In the genomic region with DNA sequence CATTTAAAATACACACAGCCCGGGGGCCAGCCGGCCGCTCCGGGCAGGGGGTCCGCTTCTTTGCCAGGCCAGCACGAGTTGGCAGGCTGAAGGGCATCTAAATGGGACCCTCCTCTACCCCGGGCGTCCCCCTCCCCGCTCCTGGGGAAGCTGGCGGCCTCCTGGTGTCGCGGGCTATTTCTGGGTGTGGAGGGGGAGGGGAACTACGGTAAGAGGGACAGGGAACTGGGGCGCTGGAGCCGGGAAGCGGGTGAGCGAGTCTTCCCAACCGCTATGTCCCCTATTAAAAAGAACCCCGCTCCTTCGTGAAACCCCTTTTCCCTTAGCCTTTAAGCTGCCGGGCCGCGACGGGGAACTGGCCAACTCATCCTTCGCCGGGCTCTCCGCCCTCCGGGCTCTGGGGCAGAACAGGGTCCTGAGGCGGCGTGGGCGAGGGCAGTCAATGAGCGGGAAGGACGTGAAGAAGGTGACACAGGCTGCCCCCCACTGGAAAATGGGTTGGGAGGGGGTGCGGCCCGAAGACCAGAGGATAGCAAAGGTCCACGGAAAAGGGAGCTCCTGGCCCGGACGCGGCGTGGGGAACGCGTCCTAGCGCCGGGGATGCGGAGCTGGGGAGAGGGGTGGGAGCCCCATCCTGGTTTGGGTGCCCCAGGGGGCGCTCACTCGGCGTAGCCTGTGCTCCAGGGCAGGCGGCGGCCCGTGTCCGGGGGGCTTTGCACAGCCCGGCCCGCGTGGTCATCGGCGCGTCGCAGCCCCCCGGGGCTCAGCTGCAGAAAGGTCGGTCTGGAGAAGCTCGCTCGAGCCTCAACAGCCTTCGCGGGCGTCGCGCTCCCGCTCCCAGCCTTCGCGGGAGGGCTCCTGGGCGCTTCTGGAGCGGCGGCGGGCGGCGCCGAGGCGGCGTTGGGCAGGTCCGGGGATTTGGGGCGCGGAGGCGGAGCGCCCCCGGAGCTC, we compare ENCODE assay signal across 8 cellular contexts. TPM values are rescaled to one million over a fixed set of nuclear protein-coding genes. Genes with fewer than 3 reads are reported as not detected.
DNase-seq lines count a peak whose midpoint lies in the region; ATAC-seq and TF ChIP-seq lines count a peak whose summit lies in the region.

No MANE protein-coding gene starts in this region.

- H4K8ac ChIP-seq in IMR-90 (ENCODE audit: low read depth in 2 of 2, low read length in 2 of 2), result no peak overlapping the region

- H4K20me1 ChIP-seq in IMR-90 (ENCODE audit: insufficient read depth, low read length), result no peaks in the 10 kb centered on the region

- peaks cover 3% of the 10 kb centered on the region; the same call in 1 of the 2 replicates for H3K9me1 ChIP-seq in IMR-90 (ENCODE audit: insufficient read depth, low read length)

- no peak overlapping the region for H2AK5ac ChIP-seq in IMR-90 (ENCODE audit: low read depth, low read length)

- no peak overlapping the region for H3K23ac ChIP-seq in IMR-90 (ENCODE audit: low read depth, low read length)

- peak; percentile 33 for ATAC-seq in IMR-90 (ENCODE audit: low read depth)
- ATAC-seq in stimulated activated effector memory CD8-positive, alpha-beta T cell treated with anti-CD3 and anti-CD28 coated beads, Interleukin-12 subunit alpha, Interleukin-12 subunit beta, amount 100 ng/mL, for 72 hours, result peak; percentile 20

- no peak for TF ChIP-seq RAD21 in IMR-90 (IDR thresholded peaks at IDR 0.05; ENCODE audit: low read length)

- H3K36me3 ChIP-seq in IMR-90 (ENCODE audit: control insufficient read depth, insufficient read depth, low read length) (no peaks in the 10 kb centered on the region), adipocyte (ENCODE audit: control insufficient read depth, insufficient read depth, low read length, severe bottlenecking) (no peaks in the 10 kb centered on the region), iPS-18a (ENCODE audit: control insufficient read depth, low read depth, low read length) (peaks cover 11% of the 10 kb centered on the region)

- H3K36me3 Mint-ChIP-seq in activated CD4-positive, alpha-beta T cell treated with anti-CD3 and anti-CD28 coated beads, Interleukin-2, amount 10 ng/mL, durations not matched to agents 7 days and 5 days (ENCODE audit: low read depth), result no peaks in the 10 kb centered on the region
- no peaks in the 10 kb centered on the region for H3K36me3 Mint-ChIP-seq in stimulated activated effector memory CD8-positive, alpha-beta T cell treated with anti-CD3 and anti-CD28 coated beads, Interleukin-12 subunit alpha, Interleukin-12 subunit beta, amount 100 ng/mL, for 72 hours

- no peak for TF ChIP-seq CTCF in IMR-90 (conservative IDR thresholded peaks at IDR 0.05; ENCODE audit: low read depth, low read length)

- H3K27ac ChIP-seq in IMR-90 (ENCODE audit: insufficient read depth, low read length) (no peak overlapping the region), iPS-18a (ENCODE audit: low read length) (no peak overlapping the region)

- no peak for TF ChIP-seq POLR2A in IMR-90 (IDR thresholded peaks at IDR 0.05; ENCODE audit: low read depth, low read length)

- H3K9ac ChIP-seq in IMR-90 (ENCODE audit: low read depth, low read length), result no peak overlapping the region
- peak overlapping the region; percentile 24 for H3K9ac ChIP-seq in adipocyte (ENCODE audit: low read length)
- H3K9ac ChIP-seq in iPS-18a (ENCODE audit: low read length), result peak overlapping the region; percentile 30

- no peaks in the 10 kb centered on the region for H3K9me3 ChIP-seq in IMR-90 (ENCODE audit: control insufficient read depth, insufficient read depth, low read length)
- H3K9me3 ChIP-seq in adipocyte (ENCODE audit: control insufficient read depth, low read length), result no peaks in the 10 kb centered on the region
- H3K9me3 ChIP-seq in iPS-18a (ENCODE audit: control insufficient read depth, low read depth, low read length), result no peaks in the 10 kb centered on the region

- no peaks in the 10 kb centered on the region for H3K79me1 ChIP-seq in IMR-90 (ENCODE audit: low read depth in 1 of 2, low read length in 2 of 2)

- DNase-seq in activated CD4-positive, alpha-beta T cell treated with anti-CD3 and anti-CD28 coated beads, Interleukin-2, amount 10 ng/mL, durations not matched to agents 7 days and 5 days, result no peak
- DNase-seq in activated CD4-positive, alpha-beta T cell treated with anti-CD3 and anti-CD28 coated beads for 48 hours, result no peak
- DNase-seq in IMR-90 (no peak), adipocyte (ENCODE audit: low read depth) (peak; percentile 45), foreskin melanocyte (no peak), SHP77 treated with DMSO at 0.1 percent for 48 hours (lab: John Stamatoyannopoulos, UW) (no peak)
- DNase-seq in stimulated activated effector memory CD8-positive, alpha-beta T cell treated with anti-CD3 and anti-CD28 coated beads, Interleukin-12 subunit alpha, Interleukin-12 subunit beta, amount 100 ng/mL, for 72 hours (ENCODE audit: low spot score in 2 of 2), result peak in 1 of 2 donors; percentile 34

- peak overlapping the region; percentile 69 for H3K4me3 Mint-ChIP-seq in activated CD4-positive, alpha-beta T cell treated with anti-CD3 and anti-CD28 coated beads, Interleukin-2, amount 10 ng/mL, durations not matched to agents 7 days and 5 days
- peak overlapping the region; percentile 87 for H3K4me3 Mint-ChIP-seq in stimulated activated effector memory CD8-positive, alpha-beta T cell treated with anti-CD3 and anti-CD28 coated beads, Interleukin-12 subunit alpha, Interleukin-12 subunit beta, amount 100 ng/mL, for 72 hours

- H2BK5ac ChIP-seq in IMR-90 (ENCODE audit: low read depth, low read length, poor library complexity, severe bottlenecking), result no peak overlapping the region

- H3K27me3 Mint-ChIP-seq in activated CD4-positive, alpha-beta T cell treated with anti-CD3 and anti-CD28 coated beads, Interleukin-2, amount 10 ng/mL, durations not matched to agents 7 days and 5 days, result peaks cover 47% of the 10 kb centered on the region

- H4K91ac ChIP-seq in IMR-90 (ENCODE audit: insufficient read depth, low read depth, low read length), result no peak overlapping the region

- POLR2A ChIA-PET in activated CD4-positive, alpha-beta T cell treated with anti-CD3 and anti-CD28 coated beads, Interleukin-2, amount 10 ng/mL, durations not matched to agents 7 days and 5 days (lab: Charles Lee), result no interaction called here
- POLR2A ChIA-PET in IMR-90 (lab: Charles Lee; ENCODE audit: unreplicated experiment), result no interaction called here

- no peak overlapping the region for H3K14ac ChIP-seq in IMR-90 (replicated peaks; ENCODE audit: low read depth, low read length)

- H2AK9ac ChIP-seq in IMR-90 (replicated peaks; ENCODE audit: low read depth, low read length, poor library complexity), result peak overlapping the region; percentile 83

- no peaks in the 10 kb centered on the region for H3K4me1 ChIP-seq in IMR-90 (ENCODE audit: control insufficient read depth, insufficient read depth, low read length)
- peaks cover 19% of the 10 kb centered on the region for H3K4me1 ChIP-seq in adipocyte (ENCODE audit: control insufficient read depth, insufficient read depth, low read length)
- H3K4me1 ChIP-seq in iPS-18a (ENCODE audit: control insufficient read depth, low read depth, low read length), result peaks cover 29% of the 10 kb centered on the region

- H3K4me3 ChIP-seq in IMR-90 (ENCODE audit: insufficient read depth, low read depth, low read length) (peak overlapping the region; percentile 68), adipocyte (ENCODE audit: low read length) (peak overlapping the region; percentile 78), iPS-18a (ENCODE audit: low read length) (peak overlapping the region; percentile 75)

- BruUV-seq in IMR-90 (replicated peaks; lab: Mats Ljungman, UMichigan), result no TSS peak

- dilution Hi-C loops in IMR-90 (cut with HindIII; ENCODE audit: low sequenced_read_pairs, unreplicated experiment), result no loop called here

- peak overlapping the region; percentile 92 for H3K4me2 ChIP-seq in IMR-90 (ENCODE audit: low read depth, low read length)

- H2BK20ac ChIP-seq in IMR-90 (ENCODE audit: low read depth, low read length), result no peak overlapping the region

- H2AFZ ChIP-seq in IMR-90 (replicated peaks; ENCODE audit: low read length, poor library complexity), result peak overlapping the region; percentile 93

- H3K27ac Mint-ChIP-seq in activated CD4-positive, alpha-beta T cell treated with anti-CD3 and anti-CD28 coated beads, Interleukin-2, amount 10 ng/mL, durations not matched to agents 7 days and 5 days, result no peak overlapping the region
- H3K27ac Mint-ChIP-seq in stimulated activated effector memory CD8-positive, alpha-beta T cell treated with anti-CD3 and anti-CD28 coated beads, Interleukin-12 subunit alpha, Interleukin-12 subunit beta, amount 100 ng/mL, for 72 hours, result no peak overlapping the region

- 1% methylated on average over 37 of the region's 86 CpGs; no CpG with 5 or more reads in 1 of the 2 experiments for WGBS in IMR-90 (ENCODE audit: extremely low coverage in 2 of 2, insufficient read length in 1 of 2), 2 experiments

- intact Hi-C loops in IMR-90 (cut with micrococcal nuclease), result loop anchor here (5.0 to 10.0 kb wide), 2 partner anchors 240 to 963 kb away; a partner anchor contains a TSS

- no peak overlapping the region for H2BK15ac ChIP-seq in IMR-90 (ENCODE audit: low read depth, low read length)

- H3K27me3 ChIP-seq in IMR-90 (ENCODE audit: control insufficient read depth, insufficient read depth, low read length), result peaks cover 5% of the 10 kb centered on the region; the same call in 1 of the 2 replicates
- H3K27me3 ChIP-seq in adipocyte (replicated peaks; ENCODE audit: control insufficient read depth, insufficient read depth, low read length), result peaks cover 3% of the 10 kb centered on the region
- H3K27me3 ChIP-seq in iPS-18a (ENCODE audit: control insufficient read depth, insufficient read depth, low read length), result peaks cover 37% of the 10 kb centered on the region

- CTCF ChIA-PET in activated CD4-positive, alpha-beta T cell treated with anti-CD3 and anti-CD28 coated beads, Interleukin-2, amount 10 ng/mL, durations not matched to agents 7 days and 5 days (lab: Charles Lee), result interaction anchor here (0.6 to 6.0 kb wide), 13 partner anchors 9 to 1519 kb away, joined by 3 to 45 read pairs (median 4); a partner anchor contains a TSS
- CTCF ChIA-PET in IMR-90 (lab: Yijun Ruan, JAX), result interaction anchor here (0.7 to 4.7 kb wide), 10 partner anchors 15 to 964 kb away, joined by 3 to 32 read pairs (median 4); a partner anchor contains a TSS

- H3K18ac ChIP-seq in IMR-90 (ENCODE audit: low read depth, low read length), result no peak overlapping the region

- H4K5ac ChIP-seq in IMR-90 (ENCODE audit: low read depth, low read length), result no peak overlapping the region

- no peak overlapping the region for H3K4ac ChIP-seq in IMR-90 (ENCODE audit: low read depth, low read length)

- H3K9me3 Mint-ChIP-seq in activated CD4-positive, alpha-beta T cell treated with anti-CD3 and anti-CD28 coated beads, Interleukin-2, amount 10 ng/mL, durations not matched to agents 7 days and 5 days, result no peaks in the 10 kb centered on the region
- H3K9me3 Mint-ChIP-seq in stimulated activated effector memory CD8-positive, alpha-beta T cell treated with anti-CD3 and anti-CD28 coated beads, Interleukin-12 subunit alpha, Interleukin-12 subunit beta, amount 100 ng/mL, for 72 hours, result no peaks in the 10 kb centered on the region

- H3K4me1 Mint-ChIP-seq in activated CD4-positive, alpha-beta T cell treated with anti-CD3 and anti-CD28 coated beads, Interleukin-2, amount 10 ng/mL, durations not matched to agents 7 days and 5 days, result peaks cover 25% of the 10 kb centered on the region
- peaks cover 43% of the 10 kb centered on the region for H3K4me1 Mint-ChIP-seq in stimulated activated effector memory CD8-positive, alpha-beta T cell treated with anti-CD3 and anti-CD28 coated beads, Interleukin-12 subunit alpha, Interleukin-12 subunit beta, amount 100 ng/mL, for 72 hours

- in situ Hi-C loops in IMR-90 (cut with MboI; ENCODE audit: low sequenced_read_pairs), result loop anchor here (5.0 to 25.0 kb wide), 3 partner anchors 93 to 973 kb away; a partner anchor contains a TSS

- H3K56ac ChIP-seq in IMR-90 (ENCODE audit: extremely low read depth, insufficient read depth, low read length), result no peak overlapping the region

- no peak overlapping the region for H2BK120ac ChIP-seq in IMR-90 (ENCODE audit: low read depth, low read length)

RNA-seq across cellular contexts. Expression of a gene that starts 0.5 kb away (rescaled TPM):
- not detected for total RNA-seq in activated CD4-positive, alpha-beta T cell treated with anti-CD3 and anti-CD28 coated beads, Interleukin-2, amount 10 ng/mL, durations not matched to agents 7 days and 5 days
- 1.4 and 1.8 TPM in 2 replicates for total RNA-seq in IMR-90 (2012; rRNA removed)
- 2.4 and 2.8 TPM in 2 replicates for polyA plus RNA-seq in IMR-90 (2012; rRNA removed)
- 2.1 and 3.2 TPM in 2 replicates for polyA plus RNA-seq in IMR-90 (2012; cell fraction: cytosol; rRNA removed)
- polyA plus RNA-seq in IMR-90 (2012; cell fraction: nucleus; rRNA removed; ENCODE audit: low replicate concordance), result 6.2 and 9.1 TPM in 2 replicates

RNA-seq across cellular contexts. Expression of a gene that starts 7.7 kb away (rescaled TPM):
- total RNA-seq in activated CD4-positive, alpha-beta T cell treated with anti-CD3 and anti-CD28 coated beads, Interleukin-2, amount 10 ng/mL, durations not matched to agents 7 days and 5 days, result 10 to 100 TPM; 53.7 to 56.8 TPM
- total RNA-seq in IMR-90 (2012; rRNA removed), result 699 and 764 TPM in 2 replicates
- 839 and 1,049 TPM in 2 replicates for polyA plus RNA-seq in IMR-90 (2012; rRNA removed)
- 1,262 and 1,322 TPM in 2 replicates for polyA plus RNA-seq in IMR-90 (2012; cell fraction: cytosol; rRNA removed)
- 415 and 485 TPM in 2 replicates for polyA plus RNA-seq in IMR-90 (2012; cell fraction: nucleus; rRNA removed; ENCODE audit: low replicate concordance)

RNA-seq across cellular contexts. Expression of a gene that starts 40.1 kb away (rescaled TPM):
- total RNA-seq in activated CD4-positive, alpha-beta T cell treated with anti-CD3 and anti-CD28 coated beads, Interleukin-2, amount 10 ng/mL, durations not matched to agents 7 days and 5 days, result 100 to 1,000 TPM; 118 to 126 TPM
- 33.9 and 36.7 TPM in 2 replicates for total RNA-seq in IMR-90 (2012; rRNA removed)
- 102 and 103 TPM in 2 replicates for polyA plus RNA-seq in IMR-90 (2012; rRNA removed)
- 69.6 and 70.1 TPM in 2 replicates for polyA plus RNA-seq in IMR-90 (2012; cell fraction: cytosol; rRNA removed)
- polyA plus RNA-seq in IMR-90 (2012; cell fraction: nucleus; rRNA removed; ENCODE audit: low replicate concordance), result 312 and 411 TPM in 2 replicates

Comparison
In these comparisons a context has a peak if more than half of its experiments do, and no peak if none do; other contexts are left out.
1. RNA of a gene that starts 7.7 kb away (total RNA-seq): 699 to 764 TPM in IMR-90; 53.7 to 56.8 TPM in activated CD4-positive, alpha-beta T cell treated with anti-CD3 and anti-CD28 coated beads, Interleukin-2, amount 10 ng/mL, durations not matched to agents 7 days and 5 days; every median in the first group is over 10 times any median in the second.
2. Peak in every context shown above with its lines, with median percentiles within 50 percentile points of each other: H3K4me3 ChIP-seq.